13 cellular contexts compared by ENCODE assay signal in genomic region chr7:65381742-65382141, GRCh38.
"Had no signal": no experiment of that assay in that cellular context is flagged by ENCODE, and none has a peak within 500 bp of the region (broad histone marks: within the 10 kb centered on the region; RNA-seq: fewer than 3 reads in every experiment).

No MANE protein-coding gene starts in this region.

- H3K9me3 ChIP-seq: adrenal gland, transverse colon had no signal

- H3K9me3 Mint-ChIP-seq: activated CD4-positive, alpha-beta memory T cell treated with anti-CD3 and anti-CD28 coated beads for 36 hours; activated naive CD4-positive, alpha-beta T cell treated with anti-CD3 and anti-CD28 coated beads, Interleukin-2, amount 50 U/mL, for 24 hours; activated T-cell treated with anti-CD3 and anti-CD28 coated beads, Interleukin-2, amount 50 U/mL, for 4 hours had no signal

- H3K27me3 ChIP-seq: adrenal gland, transverse colon had no signal

- H3K36me3 ChIP-seq: adrenal gland, transverse colon had no signal

- H3K27me3 Mint-ChIP-seq: activated CD4-positive, alpha-beta memory T cell treated with anti-CD3 and anti-CD28 coated beads for 36 hours; activated naive CD4-positive, alpha-beta T cell treated with anti-CD3 and anti-CD28 coated beads, Interleukin-2, amount 50 U/mL, for 24 hours; naive thymus-derived CD4-positive, alpha-beta T cell had no signal

- H3K4me1 ChIP-seq: adrenal gland had no signal

- H3K4me3 ChIP-seq: adrenal gland, transverse colon had no signal

- H3K27ac ChIP-seq: adrenal gland, transverse colon had no signal

- H3K4me3 Mint-ChIP-seq: activated CD4-positive, alpha-beta memory T cell treated with anti-CD3 and anti-CD28 coated beads for 36 hours; activated T-cell treated with anti-CD3 and anti-CD28 coated beads, Interleukin-2, amount 50 U/mL, for 4 hours had no signal

- H3K27ac Mint-ChIP-seq: activated CD4-positive, alpha-beta memory T cell treated with anti-CD3 and anti-CD28 coated beads for 36 hours had no signal

- FAIRE-seq: colon, keratinocyte had no signal

- ATAC-seq: activated T-cell treated with anti-CD3 and anti-CD28 coated beads, Interleukin-2, amount 50 U/mL, for 4 hours; esophagus mucosa; left lobe of liver; naive thymus-derived CD4-positive, alpha-beta T cell had no signal

- DNase-seq: activated CD4-positive, alpha-beta memory T cell treated with anti-CD3 and anti-CD28 coated beads for 36 hours; activated effector memory CD4-positive, alpha-beta T cell treated with anti-CD3 and anti-CD28 coated beads, Interleukin-2, amount 50 U/mL, for 16 hours; activated T-cell treated with anti-CD3 and anti-CD28 coated beads, Interleukin-2, amount 50 U/mL, for 4 hours; adrenal gland; naive thymus-derived CD4-positive, alpha-beta T cell; stimulated activated naive CD4-positive, alpha-beta T cell; T-helper 1 cell; transverse colon had no signal
